8 cellular contexts compared by ENCODE assay signal in the genomic region with DNA sequence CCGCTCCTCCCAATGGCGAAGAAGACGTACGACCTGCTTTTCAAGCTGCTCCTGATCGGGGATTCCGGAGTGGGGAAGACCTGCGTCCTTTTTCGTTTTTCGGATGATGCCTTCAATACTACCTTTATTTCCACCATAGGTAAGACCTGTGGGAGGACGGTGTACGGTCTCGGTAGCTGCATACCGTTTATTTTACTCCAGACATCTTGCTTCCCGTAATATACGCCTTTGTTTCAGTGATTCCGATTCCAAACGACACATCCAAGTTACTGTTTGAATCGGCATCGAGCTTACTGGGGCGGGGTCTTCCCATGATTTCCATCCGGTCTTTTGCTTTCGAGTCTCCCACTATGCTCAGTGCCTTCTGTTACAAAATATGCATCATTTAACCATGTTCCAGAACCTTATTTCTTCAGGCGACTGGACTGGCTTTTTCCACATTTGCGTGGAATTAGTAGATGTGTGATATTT. TPM values are rescaled to one million over a fixed set of nuclear protein-coding genes. Genes with fewer than 3 reads are reported as not detected.
DNase-seq lines count a peak whose midpoint lies in the region; ATAC-seq, FAIRE-seq and TF ChIP-seq lines count a peak whose summit lies in the region.

No MANE protein-coding gene starts in this region.

- peaks cover 38% of the 10 kb centered on the region for H3K4me1 Mint-ChIP-seq in CD14-positive monocyte
- peaks cover 5 to 28% (median 25%) of the 10 kb centered on the region in 3 donors for H3K4me1 Mint-ChIP-seq in IgD-negative memory B cell

- peaks cover 14% of the 10 kb centered on the region for H3K4me1 ChIP-seq in adipocyte (ENCODE audit: control insufficient read depth, insufficient read depth, low read length)
- peaks cover 0 to 7% of the 10 kb centered on the region in 2 donors for H3K4me1 ChIP-seq in kidney (ENCODE audit: control insufficient read depth in 1 of 2, insufficient read depth in 1 of 2, low read depth in 1 of 2, low read length in 2 of 2)
- peaks cover 9 to 39% (median 32%) of the 10 kb centered on the region in 5 donors for H3K4me1 ChIP-seq in subcutaneous abdominal adipose tissue (ENCODE audit: control insufficient read depth in 5 of 5, insufficient read depth in 5 of 5, low read length in 5 of 5)

- TF ChIP-seq CTCF in CD14-positive monocyte (IDR thresholded peaks at IDR 0.05) (no peak), kidney (IDR thresholded peaks at IDR 0.05; ENCODE audit: borderline replicate concordance, extremely low read depth, insufficient read depth) (no peak)

- DNase-seq in CD14-positive monocyte (ENCODE audit: low spot score): no peak
- peak; percentile 58 for DNase-seq in adipocyte (ENCODE audit: low read depth)
- no peak for DNase-seq in kidney
- no peak for DNase-seq in NCI-H446 (lab: John Stamatoyannopoulos, UW)
- no peak for DNase-seq in NOMO-1 treated with dmso at 0.1 percent for 144 hours (lab: John Stamatoyannopoulos, UW; ENCODE audit: unreplicated experiment)

- H3K9me3 Mint-ChIP-seq in CD14-positive monocyte (no peaks in the 10 kb centered on the region), IgD-negative memory B cell (no peaks in the 10 kb centered on the region)

- H3K9ac ChIP-seq in adipocyte (ENCODE audit: low read length): peak overlapping the region; percentile 98
- peak overlapping the region; percentile 92 to 96 for H3K9ac ChIP-seq in kidney (ENCODE audit: low read length in 2 of 2)
- H3K9ac ChIP-seq in subcutaneous abdominal adipose tissue (ENCODE audit: low read length in 5 of 5): peak overlapping the region; percentile 86 to 100 (median 95)

- no peaks in the 10 kb centered on the region for H3K36me3 ChIP-seq in adipocyte (ENCODE audit: control insufficient read depth, insufficient read depth, low read length, severe bottlenecking)
- H3K36me3 ChIP-seq in kidney (ENCODE audit: control insufficient read depth in 1 of 2, insufficient read depth in 2 of 2, low read length in 2 of 2): no peaks in the 10 kb centered on the region
- no peaks in the 10 kb centered on the region for H3K36me3 ChIP-seq in subcutaneous abdominal adipose tissue (ENCODE audit: control insufficient read depth in 5 of 5, insufficient read depth in 5 of 5, low read length in 5 of 5)

- H3K27ac ChIP-seq in kidney (ENCODE audit: low read depth in 2 of 2, low read length in 2 of 2) (peak overlapping the region; percentile 89 to 96), subcutaneous abdominal adipose tissue (ENCODE audit: low read depth, low read length) (peak overlapping the region; percentile 93)

- intact Hi-C loops in CD14-positive monocyte (cut with micrococcal nuclease) (loop anchor here (5.0 kb wide), 2 partner anchors 37 to 42 kb away; no protein-coding TSS in a partner anchor), kidney (cut with DNase I) (no loop called here)

- H3K4me3 Mint-ChIP-seq in CD14-positive monocyte (peak overlapping the region; percentile 89 to 96), IgD-negative memory B cell (peak overlapping the region; percentile 83 to 99 (median 96))

- H3K4me3 ChIP-seq in adipocyte (ENCODE audit: low read length) (peak overlapping the region; percentile 100), kidney (ENCODE audit: low read length in 2 of 2) (peak overlapping the region; percentile 96 to 100), subcutaneous abdominal adipose tissue (ENCODE audit: low read depth in 1 of 5, low read length in 5 of 5) (peak overlapping the region; percentile 95 to 100 (median 97))

- ATAC-seq in GM21447 (IDR thresholded peaks at IDR 0.05; ENCODE audit: unreplicated experiment): no peak

- H3K27me3 ChIP-seq in adipocyte (replicated peaks; ENCODE audit: control insufficient read depth, insufficient read depth, low read length) (no peaks in the 10 kb centered on the region), subcutaneous abdominal adipose tissue (ENCODE audit: control insufficient read depth in 5 of 5, insufficient read depth in 4 of 5, low read length in 5 of 5) (peaks cover 0 to 5% (median 0%) of the 10 kb centered on the region in 5 donors)

- H3K36me3 Mint-ChIP-seq in CD14-positive monocyte: peaks cover 18 to 19% of the 10 kb centered on the region in 2 donors
- peaks cover 4% of the 10 kb centered on the region for H3K36me3 Mint-ChIP-seq in IgD-negative memory B cell

- no peak for FAIRE-seq in kidney (lab: Jason Lieb, UNC)

- peaks cover 0 to 6% (median 0%) of the 10 kb centered on the region in 3 donors for H3K27me3 Mint-ChIP-seq in CD14-positive monocyte (ENCODE audit: low read depth in 3 of 3)
- H3K27me3 Mint-ChIP-seq in IgD-negative memory B cell: no peaks in the 10 kb centered on the region

- H3K27ac Mint-ChIP-seq in CD14-positive monocyte (peak overlapping the region; percentile 94 to 97 (median 96)), IgD-negative memory B cell (peak overlapping the region; percentile 79 to 94 (median 82))

- H3K9me3 ChIP-seq in adipocyte (ENCODE audit: control insufficient read depth, low read length): no peaks in the 10 kb centered on the region
- H3K9me3 ChIP-seq in kidney (ENCODE audit: control insufficient read depth in 1 of 2, low read length in 2 of 2): no peaks in the 10 kb centered on the region
- no peaks in the 10 kb centered on the region for H3K9me3 ChIP-seq in subcutaneous abdominal adipose tissue (ENCODE audit: control insufficient read depth in 5 of 5, low read length in 5 of 5)

RNA-seq across cellular contexts. Expression of a gene that starts 0.7 kb away (rescaled TPM):
- 100 to 1,000 TPM; 202 to 258 TPM for polyA plus RNA-seq in CD14-positive monocyte
- polyA plus RNA-seq in IgD-negative memory B cell: 86.1 TPM
- total RNA-seq in kidney: 122 TPM
- 59.8 TPM for polyA plus RNA-seq in kidney (ENCODE audit: insufficient read depth, low read depth, low replicate concordance)

RNA-seq across cellular contexts. Expression of a gene that starts 52.3 kb away (rescaled TPM):
- polyA plus RNA-seq in CD14-positive monocyte: under 1 TPM; 0.28 to 0.47 TPM
- polyA plus RNA-seq in IgD-negative memory B cell: 0.31 TPM
- total RNA-seq in kidney: 4.8 TPM
- polyA plus RNA-seq in kidney (ENCODE audit: insufficient read depth, low read depth, low replicate concordance): 1.9 TPM
